8 cellular contexts compared by ENCODE assay signal in the genomic region with DNA sequence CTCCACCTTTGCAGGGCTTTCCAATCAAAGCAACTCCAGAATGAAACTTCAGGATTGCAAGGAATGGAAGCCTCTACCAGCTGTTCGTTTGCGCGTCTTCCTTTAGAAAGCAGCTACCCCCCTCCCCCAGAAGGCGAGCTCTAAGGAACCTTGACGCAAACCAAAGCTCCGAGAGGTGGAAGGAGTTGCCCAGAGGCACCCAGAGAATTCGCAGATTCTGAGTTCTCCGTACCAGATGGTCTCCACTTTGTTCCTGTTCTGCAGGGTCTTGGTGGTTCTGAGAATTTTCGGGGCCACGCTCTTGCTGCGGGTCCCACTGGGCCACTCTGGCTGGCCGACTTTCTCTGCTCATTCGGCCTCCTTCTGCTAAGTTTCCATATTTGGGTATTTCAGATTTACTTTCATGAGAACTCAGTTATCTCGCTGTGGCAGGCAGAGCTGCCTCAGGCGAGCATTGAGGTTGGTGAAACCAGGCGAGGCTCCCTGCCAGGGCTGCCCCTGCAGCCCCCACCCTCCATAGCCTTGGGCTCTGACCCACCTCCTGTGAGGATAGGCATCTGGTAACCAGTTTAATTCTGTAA. TPM values are rescaled to one million over a fixed set of nuclear protein-coding genes. Genes with fewer than 3 reads are reported as not detected.
DNase-seq lines count a peak whose midpoint lies in the region; ATAC-seq and TF ChIP-seq lines count a peak whose summit lies in the region.

No MANE protein-coding gene starts in this region.

- POLR2A ChIA-PET in IMR-90 (lab: Charles Lee; ENCODE audit: unreplicated experiment) = interaction anchor here (0.5 kb wide), 1 partner anchor 191 kb away, joined by 7 read pairs; no protein-coding TSS in a partner anchor

- peak overlapping the region; percentile 81 for H4K91ac ChIP-seq in IMR-90 (ENCODE audit: insufficient read depth, low read depth, low read length)

- 0 out of 2 replicates have a peak overlapping the region, but pooled peaks have one; percentile 43 for H2AK5ac ChIP-seq in IMR-90 (ENCODE audit: low read depth, low read length)

- no peak for TF ChIP-seq RAD21 in IMR-90 (IDR thresholded peaks at IDR 0.05; ENCODE audit: low read length)

- in situ Hi-C loops in IMR-90 (cut with MboI; ENCODE audit: low sequenced_read_pairs) = loop anchor here (5.0 to 10.0 kb wide), 2 partner anchors 147 to 185 kb away; no protein-coding TSS in a partner anchor

- peaks cover 82% of the 10 kb centered on the region for H3K4me1 Mint-ChIP-seq in activated T-helper 1 cell treated with anti-CD3 and anti-CD28 coated beads, Interleukin-12 subunit alpha, Interleukin-12 subunit beta, Interleukin-2, Interleukin-4 antibody, amounts not matched to agents 30 ng/mL and 10 ng/mL and 1 ng/mL, durations not matched to agents 14 hours and 24 hours and 36 hours (ENCODE audit: low read depth)
- peaks cover 7% of the 10 kb centered on the region for H3K4me1 Mint-ChIP-seq in glutamatergic neuron (ENCODE audit: low read depth, unreplicated experiment)

- H3K4me1 ChIP-seq in IMR-90 (ENCODE audit: control insufficient read depth, insufficient read depth, low read length) (peaks cover 13% of the 10 kb centered on the region), rectal smooth muscle tissue (ENCODE audit: control insufficient read depth, insufficient read depth, low read length) (peaks cover 18% of the 10 kb centered on the region)

- peak overlapping the region; percentile 66 for H4K5ac ChIP-seq in IMR-90 (ENCODE audit: low read depth, low read length)

- H3K27ac ChIP-seq in IMR-90 (ENCODE audit: insufficient read depth, low read length) = peak overlapping the region; percentile 87
- peak overlapping the region; percentile 71 for H3K27ac ChIP-seq in rectal smooth muscle tissue (ENCODE audit: low read depth, low read length)

- peaks cover 18% of the 10 kb centered on the region for H3K36me3 Mint-ChIP-seq in activated T-helper 1 cell treated with anti-CD3 and anti-CD28 coated beads, Interleukin-12 subunit alpha, Interleukin-12 subunit beta, Interleukin-2, Interleukin-4 antibody, amounts not matched to agents 30 ng/mL and 10 ng/mL and 1 ng/mL, durations not matched to agents 14 hours and 24 hours and 36 hours (ENCODE audit: low read depth)
- H3K36me3 Mint-ChIP-seq in glutamatergic neuron (ENCODE audit: unreplicated experiment) = no peaks in the 10 kb centered on the region

- DNase-seq in ELR (ENCODE audit: low read depth) (peak; percentile 61), IMR-90 (peak; percentile 71), glutamatergic neuron (no peak), occipital lobe (lab: John Stamatoyannopoulos, UW) (no peak)
- DNase-seq in activated T-helper 1 cell treated with anti-CD3 and anti-CD28 coated beads, Interleukin-12 subunit alpha, Interleukin-12 subunit beta, Interleukin-2, Interleukin-4 antibody, amounts not matched to agents 30 ng/mL and 10 ng/mL and 1 ng/mL, durations not matched to agents 14 hours and 24 hours and 36 hours (ENCODE audit: low spot score) = no peak

- WGBS in IMR-90 (ENCODE audit: extremely low coverage in 2 of 2, insufficient read length in 1 of 2), 2 experiments = 5% methylated on average over 7 of the region's 16 CpGs; no CpG with 5 or more reads in 1 of the 2 experiments

- H3K4ac ChIP-seq in IMR-90 (ENCODE audit: low read depth, low read length) = peak overlapping the region; percentile 90

- peak overlapping the region; percentile 90 for H2AK9ac ChIP-seq in IMR-90 (replicated peaks; ENCODE audit: low read depth, low read length, poor library complexity)

- H3K9me3 ChIP-seq in IMR-90 (ENCODE audit: control insufficient read depth, insufficient read depth, low read length) = no peaks in the 10 kb centered on the region

- H3K9ac ChIP-seq in IMR-90 (ENCODE audit: low read depth, low read length) = peak overlapping the region; percentile 92
- H3K9ac ChIP-seq in rectal smooth muscle tissue (ENCODE audit: low read length) = peak overlapping the region; percentile 29

- dilution Hi-C loops in IMR-90 (cut with HindIII; ENCODE audit: low sequenced_read_pairs, unreplicated experiment) = no loop called here

- no TSS peak for BruUV-seq in IMR-90 (replicated peaks; lab: Mats Ljungman, UMichigan)

- peak overlapping the region; percentile 52 for H2BK5ac ChIP-seq in IMR-90 (ENCODE audit: low read depth, low read length, poor library complexity, severe bottlenecking)

- ATAC-seq in GM19455 (IDR thresholded peaks at IDR 0.05; ENCODE audit: unreplicated experiment) (peak; percentile 39), IMR-90 (ENCODE audit: low read depth) (peak; percentile 63), GM21737 (IDR thresholded peaks at IDR 0.05; ENCODE audit: unreplicated experiment) (no peak)

- peak overlapping the region; percentile 66 for H2BK120ac ChIP-seq in IMR-90 (ENCODE audit: low read depth, low read length)

- peak overlapping the region; percentile 97 for H3K23ac ChIP-seq in IMR-90 (ENCODE audit: low read depth, low read length)

- H3K14ac ChIP-seq in IMR-90 (replicated peaks; ENCODE audit: low read depth, low read length) = peak overlapping the region; percentile 97

- H2AFZ ChIP-seq in IMR-90 (replicated peaks; ENCODE audit: low read length, poor library complexity) = peak overlapping the region; percentile 89

- H3K27me3 ChIP-seq in IMR-90 (ENCODE audit: control insufficient read depth, insufficient read depth, low read length) (no peaks in the 10 kb centered on the region), rectal smooth muscle tissue (ENCODE audit: control insufficient read depth, insufficient read depth, low read length) (no peaks in the 10 kb centered on the region)

- TF ChIP-seq CTCF in IMR-90 (conservative IDR thresholded peaks at IDR 0.05; ENCODE audit: low read depth, low read length) (no peak), glutamatergic neuron (IDR thresholded peaks at IDR 0.05; ENCODE audit: partially characterized antibody, unreplicated experiment) (no peak)

- no peak for TF ChIP-seq POLR2A in IMR-90 (IDR thresholded peaks at IDR 0.05; ENCODE audit: low read depth, low read length)

- peak overlapping the region; percentile 58 for H3K4me3 ChIP-seq in IMR-90 (ENCODE audit: insufficient read depth, low read depth, low read length)
- peak overlapping the region; percentile 73 for H3K4me3 ChIP-seq in rectal smooth muscle tissue (ENCODE audit: low read length)

- peaks cover 37% of the 10 kb centered on the region for H4K20me1 ChIP-seq in IMR-90 (ENCODE audit: insufficient read depth, low read length)

- peak overlapping the region; percentile 92 for H3K27ac Mint-ChIP-seq in activated T-helper 1 cell treated with anti-CD3 and anti-CD28 coated beads, Interleukin-12 subunit alpha, Interleukin-12 subunit beta, Interleukin-2, Interleukin-4 antibody, amounts not matched to agents 30 ng/mL and 10 ng/mL and 1 ng/mL, durations not matched to agents 14 hours and 24 hours and 36 hours
- no peak overlapping the region for H3K27ac Mint-ChIP-seq in glutamatergic neuron (ENCODE audit: unreplicated experiment)

- H3K9me1 ChIP-seq in IMR-90 (ENCODE audit: insufficient read depth, low read length) = peaks cover 35% of the 10 kb centered on the region

- H3K4me3 Mint-ChIP-seq in activated T-helper 1 cell treated with anti-CD3 and anti-CD28 coated beads, Interleukin-12 subunit alpha, Interleukin-12 subunit beta, Interleukin-2, Interleukin-4 antibody, amounts not matched to agents 30 ng/mL and 10 ng/mL and 1 ng/mL, durations not matched to agents 14 hours and 24 hours and 36 hours = peak overlapping the region; percentile 91
- peak overlapping the region; percentile 82 for H3K4me3 Mint-ChIP-seq in glutamatergic neuron (ENCODE audit: unreplicated experiment)

- peak overlapping the region; percentile 36; the same call in 1 of the 3 replicates for H2BK15ac ChIP-seq in IMR-90 (ENCODE audit: low read depth, low read length)

- H3K56ac ChIP-seq in IMR-90 (ENCODE audit: extremely low read depth, insufficient read depth, low read length) = peak overlapping the region; percentile 94

- peak overlapping the region; percentile 85 to 87 for H4K8ac ChIP-seq in IMR-90 (ENCODE audit: low read depth in 2 of 2, low read length in 2 of 2)

- no peak overlapping the region for H2BK20ac ChIP-seq in IMR-90 (ENCODE audit: low read depth, low read length)

- CTCF ChIA-PET in IMR-90 (lab: Yijun Ruan, JAX) = no interaction called here

- H3K4me2 ChIP-seq in IMR-90 (ENCODE audit: low read depth, low read length) = peak overlapping the region; percentile 88

- H3K18ac ChIP-seq in IMR-90 (ENCODE audit: low read depth, low read length) = peak overlapping the region; percentile 62

- no peaks in the 10 kb centered on the region for H3K9me3 Mint-ChIP-seq in activated T-helper 1 cell treated with anti-CD3 and anti-CD28 coated beads, Interleukin-12 subunit alpha, Interleukin-12 subunit beta, Interleukin-2, Interleukin-4 antibody, amounts not matched to agents 30 ng/mL and 10 ng/mL and 1 ng/mL, durations not matched to agents 14 hours and 24 hours and 36 hours
- H3K9me3 Mint-ChIP-seq in glutamatergic neuron (ENCODE audit: unreplicated experiment) = peaks cover 8% of the 10 kb centered on the region

- peaks cover 27 to 56% of the 10 kb centered on the region in 2 experiments for H3K79me1 ChIP-seq in IMR-90 (ENCODE audit: low read depth in 1 of 2, low read length in 2 of 2)

- H3K36me3 ChIP-seq in IMR-90 (ENCODE audit: control insufficient read depth, insufficient read depth, low read length) (no peaks in the 10 kb centered on the region), rectal smooth muscle tissue (ENCODE audit: control insufficient read depth, insufficient read depth, low read length) (no peaks in the 10 kb centered on the region)

- H3K27me3 Mint-ChIP-seq in activated T-helper 1 cell treated with anti-CD3 and anti-CD28 coated beads, Interleukin-12 subunit alpha, Interleukin-12 subunit beta, Interleukin-2, Interleukin-4 antibody, amounts not matched to agents 30 ng/mL and 10 ng/mL and 1 ng/mL, durations not matched to agents 14 hours and 24 hours and 36 hours (ENCODE audit: insufficient read depth) = no peaks in the 10 kb centered on the region
- H3K27me3 Mint-ChIP-seq in glutamatergic neuron (ENCODE audit: unreplicated experiment) = peaks cover 4% of the 10 kb centered on the region

- intact Hi-C loops in IMR-90 (cut with micrococcal nuclease) = loop anchor here (1.0 to 2.0 kb wide), 2 partner anchors 55 to 328 kb away; no protein-coding TSS in a partner anchor
- intact Hi-C loops in activated T-helper 1 cell treated with anti-CD3 and anti-CD28 coated beads, Interleukin-12 subunit alpha, Interleukin-12 subunit beta, Interleukin-2, Interleukin-4 antibody, amounts not matched to agents 30 ng/mL and 10 ng/mL and 1 ng/mL, durations not matched to agents 14 hours and 24 hours and 36 hours (cut with micrococcal nuclease) = loop anchor here (1.0 to 5.0 kb wide), 5 partner anchors 9 to 710 kb away; a partner anchor contains a TSS

RNA-seq across cellular contexts. Expression of a gene that starts 0.8 kb away (rescaled TPM):
- total RNA-seq in IMR-90 (2012; rRNA removed) = 10.0 and 13.1 TPM in 2 replicates
- polyA plus RNA-seq in IMR-90 (2012; rRNA removed) = 11.0 and 14.7 TPM in 2 replicates
- polyA plus RNA-seq in IMR-90 (2012; cell fraction: cytosol; rRNA removed) = 2.9 and 4.3 TPM in 2 replicates
- polyA plus RNA-seq in IMR-90 (2012; cell fraction: nucleus; rRNA removed; ENCODE audit: low replicate concordance) = 21.7 and 89.3 TPM in 2 replicates
- total RNA-seq in activated T-helper 1 cell treated with anti-CD3 and anti-CD28 coated beads, Interleukin-12 subunit alpha, Interleukin-12 subunit beta, Interleukin-2, Interleukin-4 antibody, amounts not matched to agents 30 ng/mL and 10 ng/mL and 1 ng/mL, durations not matched to agents 14 hours and 24 hours and 36 hours = 54.3 and 57.2 TPM in 2 replicates
- 9.7 TPM for total RNA-seq in glutamatergic neuron (ENCODE audit: unreplicated experiment)
- 13.9 TPM for total RNA-seq in occipital lobe

Comparison
In these comparisons a context has a peak if more than half of its experiments do, and no peak if none do; other contexts are left out.
1. DNase-seq: peak in ELR (single experiment) and IMR-90 (single experiment); none in activated T-helper 1 cell treated with anti-CD3 and anti-CD28 coated beads, Interleukin-12 subunit alpha, Interleukin-12 subunit beta, Interleukin-2, Interleukin-4 antibody, amounts not matched to agents 30 ng/mL and 10 ng/mL and 1 ng/mL, durations not matched to agents 14 hours and 24 hours and 36 hours (single experiment), glutamatergic neuron (single experiment) and occipital lobe (single experiment).